11 cellular contexts compared by ENCODE assay signal in genomic region chr3:21839592-21839991, GRCh38.
A peak's percentile ranks its signal among the peaks of the same experiment; 100 is the strongest.
DNase-seq lines count a peak whose midpoint lies in the region; ATAC-seq, FAIRE-seq and TF ChIP-seq lines count a peak whose summit lies in the region.
"Had no signal": no experiment of that assay in that cellular context is flagged by ENCODE, and none has a peak within 500 bp of the region (broad histone marks: within the 10 kb centered on the region; RNA-seq: fewer than 3 reads in every experiment).

No MANE protein-coding gene starts in this region.

- H3K9ac ChIP-seq in astrocyte (ENCODE audit: low read length): no peak overlapping the region

- no peak for ATAC-seq in HG03460 (IDR thresholded peaks at IDR 0.05; ENCODE audit: unreplicated experiment)
- ATAC-seq in HG03280 (IDR thresholded peaks at IDR 0.05; ENCODE audit: unreplicated experiment): no peak
- ATAC-seq: activated CD4-positive, alpha-beta T cell treated with anti-CD3 and anti-CD28 coated beads for 36 hours had no signal

- H3K27ac Mint-ChIP-seq in astrocyte (ENCODE audit: unreplicated experiment): no peak overlapping the region
- H3K27ac Mint-ChIP-seq: activated CD4-positive, alpha-beta T cell treated with anti-CD3 and anti-CD28 coated beads for 36 hours had no signal

- no peak overlapping the region for H3K4me3 ChIP-seq in AG10803 (ENCODE audit: low read length)
- H3K4me3 ChIP-seq in astrocyte (ENCODE audit: insufficient read depth, low read depth, low read length): no peak overlapping the region

- H3K9me3 Mint-ChIP-seq in astrocyte (ENCODE audit: unreplicated experiment): no peaks in the 10 kb centered on the region

- no peaks in the 10 kb centered on the region for H3K9me3 ChIP-seq in astrocyte (ENCODE audit: insufficient read depth, low read depth, low read length)

- no peaks in the 10 kb centered on the region for H3K36me3 Mint-ChIP-seq in astrocyte (ENCODE audit: low read depth, unreplicated experiment)

- no peak overlapping the region for H3K4me3 Mint-ChIP-seq in astrocyte (ENCODE audit: unreplicated experiment)
- H3K4me3 Mint-ChIP-seq: activated CD4-positive, alpha-beta T cell treated with anti-CD3 and anti-CD28 coated beads for 36 hours had no signal

- H2AFZ ChIP-seq in astrocyte (ENCODE audit: low read depth, low read length): no peak overlapping the region

- peak; percentile 89 for FAIRE-seq in astrocyte (lab: Jason Lieb, UNC)
- FAIRE-seq: GM12892 had no signal

- H3K4me2 ChIP-seq in astrocyte (ENCODE audit: low read length): no peak overlapping the region

- H4K20me1 ChIP-seq in astrocyte (ENCODE audit: insufficient read depth, low read length): no peaks in the 10 kb centered on the region

- peak overlapping the region; percentile 28 for H3K27ac ChIP-seq in astrocyte (ENCODE audit: low read depth, low read length)

- TF ChIP-seq CTCF in AG10803 (conservative IDR thresholded peaks at IDR 0.05; ENCODE audit: low read length) (peak; percentile 64), astrocyte (IDR thresholded peaks at IDR 0.05; ENCODE audit: insufficient read depth, low read depth, low read length) (peak; percentile 49)

- no peaks in the 10 kb centered on the region for H3K27me3 ChIP-seq in astrocyte (ENCODE audit: insufficient read depth, low read length)

- peaks cover 6% of the 10 kb centered on the region for H3K4me1 ChIP-seq in astrocyte (ENCODE audit: insufficient read depth, low read length)

- no peaks in the 10 kb centered on the region for H3K27me3 Mint-ChIP-seq in astrocyte (ENCODE audit: low read depth, unreplicated experiment)
- H3K27me3 Mint-ChIP-seq: activated CD4-positive, alpha-beta T cell treated with anti-CD3 and anti-CD28 coated beads for 36 hours had no signal

- no peaks in the 10 kb centered on the region for H3K4me1 Mint-ChIP-seq in astrocyte (ENCODE audit: low read depth, unreplicated experiment)
- H3K4me1 Mint-ChIP-seq: activated CD4-positive, alpha-beta T cell treated with anti-CD3 and anti-CD28 coated beads for 36 hours had no signal

- no peaks in the 10 kb centered on the region for H3K36me3 ChIP-seq in astrocyte (ENCODE audit: insufficient read depth, low read length)

- no peaks in the 10 kb centered on the region for H3K79me2 ChIP-seq in astrocyte (ENCODE audit: insufficient read depth, low read length)

- DNase-seq in AG10803 (ENCODE audit: low read depth) (peak; percentile 90), HT-29 (ENCODE audit: low spot score) (peak; percentile 21), astrocyte (ENCODE audit: low read depth) (peak; percentile 97), kidney glomerular epithelial cell (lab: John Stamatoyannopoulos, UW) (peak; percentile 40), NCI-H1694 treated with DMSO at 0.1 percent for 48 hours (lab: John Stamatoyannopoulos, UW) (no peak)
- DNase-seq in activated naive CD4-positive, alpha-beta T cell treated with Interleukin-2 at 50 U/mL for 16 hours: no peak
- DNase-seq: activated CD4-positive, alpha-beta T cell treated with anti-CD3 and anti-CD28 coated beads for 36 hours; stimulated activated CD4-positive, alpha-beta T cell treated with anti-CD3 and anti-CD28 coated beads, Interleukin-2, amount 100 ng/mL, for 24 hours had no signal

Comparison
In these comparisons a context has a peak if more than half of its experiments do, and no peak if none do; other contexts are left out.
1. DNase-seq: peak in AG10803 (single experiment), HT-29 (single experiment), astrocyte (single experiment) and kidney glomerular epithelial cell (single experiment); none in NCI-H1694 treated with DMSO at 0.1 percent for 48 hours (single experiment) and activated naive CD4-positive, alpha-beta T cell treated with Interleukin-2 at 50 U/mL for 16 hours (single experiment).